In genomic region chr3:133547432-133548041, GRCh38 we compare ENCODE assay signal across 10 cellular contexts. TPM values are rescaled to one million over a fixed set of nuclear protein-coding genes. Genes with fewer than 3 reads are reported as not detected.
A peak's percentile ranks its signal among the peaks of the same experiment; 100 is the strongest.
DNase-seq lines count a peak whose midpoint lies in the region; ATAC-seq and TF ChIP-seq lines count a peak whose summit lies in the region.
"Had no signal": no experiment of that assay in that cellular context is flagged by ENCODE, and none has a peak within 500 bp of the region (broad histone marks: within the 10 kb centered on the region; RNA-seq: fewer than 3 reads in every experiment).

No MANE protein-coding gene starts in this region.

- peak overlapping the region; percentile 67 for H3K4me3 Mint-ChIP-seq in Caco-2 (ENCODE audit: unreplicated experiment)
- H3K4me3 Mint-ChIP-seq: activated naive CD8-positive, alpha-beta T cell treated with anti-CD3 and anti-CD28 coated beads, Interleukin-2, amount 50 U/mL, for 24 hours had no signal

- peaks cover 5% of the 10 kb centered on the region for H3K9me3 Mint-ChIP-seq in Caco-2 (ENCODE audit: unreplicated experiment)
- H3K9me3 Mint-ChIP-seq: activated naive CD8-positive, alpha-beta T cell treated with anti-CD3 and anti-CD28 coated beads, Interleukin-2, amount 50 U/mL, for 24 hours had no signal

- intact Hi-C loops in Caco-2 (cut with micrococcal nuclease; ENCODE audit: unreplicated experiment): loop anchor here (1.0 to 2.0 kb wide), 6 partner anchors 17 to 95 kb away; partner anchors contain the start of gene CDV3

- peak; percentile 70 for ATAC-seq in RWPE2 (ENCODE audit: low read depth)
- ATAC-seq in foreskin keratinocyte: peak; percentile 66
- ATAC-seq: activated naive CD8-positive, alpha-beta T cell treated with anti-CD3 and anti-CD28 coated beads, Interleukin-2, amount 50 U/mL, for 24 hours had no signal

- H4K20me1 ChIP-seq in osteoblast (ENCODE audit: insufficient read depth, low read length): no peaks in the 10 kb centered on the region

- no TSS peak for BruUV-seq in Caco-2 (replicated peaks; lab: Mats Ljungman, UMichigan)

- no peak for TF ChIP-seq CTCF in Caco-2 (IDR thresholded peaks at IDR 0.05; ENCODE audit: insufficient read depth in 1 of 2, low read depth in 1 of 2, low read length in 1 of 2, severe bottlenecking in 1 of 2, unreplicated experiment in 1 of 2)
- TF ChIP-seq CTCF in RWPE2 (IDR thresholded peaks at IDR 0.05; ENCODE audit: poor library complexity, severe bottlenecking): no peak
- TF ChIP-seq CTCF in foreskin keratinocyte (conservative IDR thresholded peaks at IDR 0.05): no peak
- no peak for TF ChIP-seq CTCF in osteoblast (IDR thresholded peaks at IDR 0.05; ENCODE audit: extremely low read depth, low read depth, low read length)

- peak; percentile 83 to 88 for DNase-seq in Caco-2
- DNase-seq in RWPE2 (ENCODE audit: low spot score): no peak
- DNase-seq in foreskin keratinocyte: peak in 1 of 2 donors; percentile 46
- DNase-seq in osteoblast (ENCODE audit: insufficient read length, low spot score, missing footprints): peak; percentile 90
- no peak for DNase-seq in superior temporal gyrus (ENCODE audit: extremely low spot score)
- DNase-seq in DMS153 treated with DMSO at 0.1 percent for 48 hours (lab: John Stamatoyannopoulos, UW; ENCODE audit: unreplicated experiment): no peak
- DNase-seq in Kasumi-1 (lab: John Stamatoyannopoulos, UW): no peak
- DNase-seq in NCI-H774 (lab: John Stamatoyannopoulos, UW): no peak
- DNase-seq: activated naive CD8-positive, alpha-beta T cell treated with anti-CD3 and anti-CD28 coated beads, Interleukin-2, amount 50 U/mL, for 24 hours; T-helper 1 cell had no signal

- H3K4me1 Mint-ChIP-seq in Caco-2 (ENCODE audit: low read depth, unreplicated experiment): peaks cover 47% of the 10 kb centered on the region
- H3K4me1 Mint-ChIP-seq: activated naive CD8-positive, alpha-beta T cell treated with anti-CD3 and anti-CD28 coated beads, Interleukin-2, amount 50 U/mL, for 24 hours had no signal

- peaks cover 49% of the 10 kb centered on the region for H3K4me1 ChIP-seq in Caco-2
- H3K4me1 ChIP-seq in RWPE2 (ENCODE audit: insufficient read depth, poor library complexity, severe bottlenecking): peaks cover 10% of the 10 kb centered on the region
- H3K4me1 ChIP-seq in foreskin keratinocyte: no peaks in the 10 kb centered on the region
- H3K4me1 ChIP-seq in osteoblast (ENCODE audit: insufficient read depth, low read length): peaks cover 21% of the 10 kb centered on the region

- no peaks in the 10 kb centered on the region for H3K79me2 ChIP-seq in osteoblast (ENCODE audit: insufficient read depth, low read length)

- H3K36me3 ChIP-seq in Caco-2 (ENCODE audit: control insufficient read depth, insufficient read depth, low read length): no peaks in the 10 kb centered on the region
- no peaks in the 10 kb centered on the region for H3K36me3 ChIP-seq in RWPE2 (ENCODE audit: low read depth)
- no peaks in the 10 kb centered on the region for H3K36me3 ChIP-seq in osteoblast (ENCODE audit: insufficient read depth, low read length)

- H3K4me3 ChIP-seq in Caco-2 (ENCODE audit: low read depth, low read length): no peak overlapping the region
- no peak overlapping the region for H3K4me3 ChIP-seq in RWPE2 (ENCODE audit: severe bottlenecking)
- H3K4me3 ChIP-seq in osteoblast (ENCODE audit: insufficient read depth, low read length): peak overlapping the region; percentile 5

- peak overlapping the region; percentile 88 for H3K27ac Mint-ChIP-seq in Caco-2 (ENCODE audit: unreplicated experiment)
- H3K27ac Mint-ChIP-seq: activated naive CD8-positive, alpha-beta T cell treated with anti-CD3 and anti-CD28 coated beads, Interleukin-2, amount 50 U/mL, for 24 hours had no signal

- CTCF ChIA-PET in Caco-2 (lab: Charles Lee): interaction anchor here (0.6 to 2.5 kb wide), 8 partner anchors 13 to 414 kb away, joined by 3 to 17 read pairs (median 3); partner anchors contain the start of gene CDV3

- H3K27me3 Mint-ChIP-seq in Caco-2 (ENCODE audit: insufficient read depth, unreplicated experiment): no peaks in the 10 kb centered on the region
- H3K27me3 Mint-ChIP-seq: activated naive CD8-positive, alpha-beta T cell treated with anti-CD3 and anti-CD28 coated beads, Interleukin-2, amount 50 U/mL, for 24 hours had no signal

- peak overlapping the region; percentile 63 for H3K4me2 ChIP-seq in osteoblast (ENCODE audit: insufficient read depth, low read length)

- peak overlapping the region; percentile 35 for H3K27ac ChIP-seq in RWPE2 (ENCODE audit: poor library complexity, severe bottlenecking)
- no peak overlapping the region for H3K27ac ChIP-seq in foreskin keratinocyte
- peak overlapping the region; percentile 60 for H3K27ac ChIP-seq in osteoblast (ENCODE audit: low read depth, low read length)

- peak overlapping the region; percentile 21 for H2AFZ ChIP-seq in osteoblast (ENCODE audit: low read length)

- H3K36me3 Mint-ChIP-seq in Caco-2 (ENCODE audit: insufficient read depth, unreplicated experiment): peaks cover 9% of the 10 kb centered on the region

- H3K9me3 ChIP-seq in Caco-2 (peaks cover 3% of the 10 kb centered on the region; the same call in 1 of the 2 replicates), RWPE2 (ENCODE audit: severe bottlenecking) (no peaks in the 10 kb centered on the region), osteoblast (ENCODE audit: low read depth, low read length) (no peaks in the 10 kb centered on the region)

- POLR2A ChIA-PET in Caco-2 (lab: Charles Lee): interaction anchor here (0.6 to 2.4 kb wide), 7 partner anchors 12 to 35 kb away, joined by 3 to 31 read pairs (median 4); partner anchors contain the start of gene CDV3

- H3K27me3 ChIP-seq in Caco-2 (replicated peaks; ENCODE audit: control insufficient read depth, insufficient read depth, low read length) (no peaks in the 10 kb centered on the region), RWPE2 (ENCODE audit: insufficient read depth, poor library complexity, severe bottlenecking) (no peaks in the 10 kb centered on the region), foreskin keratinocyte (no peaks in the 10 kb centered on the region), osteoblast (ENCODE audit: insufficient read depth, low read length) (no peaks in the 10 kb centered on the region)

RNA-seq across cellular contexts. Expression of gene CDV3, which starts 25.9 kb away (rescaled TPM):
- 260 and 284 TPM in 2 replicates for total RNA-seq in Caco-2 (2022)
- 202 and 218 TPM in 2 replicates for total RNA-seq in foreskin keratinocyte
- 80.4 and 95.9 TPM in 2 replicates for polyA plus RNA-seq in foreskin keratinocyte
- 154 and 166 TPM in 2 replicates for total RNA-seq in osteoblast

Comparison
In these comparisons a context has a peak if more than half of its experiments do, and no peak if none do; other contexts are left out.
1. DNase-seq: peak in Caco-2 (2 of 2) and osteoblast (single experiment); none in RWPE2 (single experiment), superior temporal gyrus (single experiment), DMS153 treated with DMSO at 0.1 percent for 48 hours (single experiment), Kasumi-1 (0 of 2) and NCI-H774 (single experiment).